8 cellular contexts compared by ENCODE assay signal in the genomic region with DNA sequence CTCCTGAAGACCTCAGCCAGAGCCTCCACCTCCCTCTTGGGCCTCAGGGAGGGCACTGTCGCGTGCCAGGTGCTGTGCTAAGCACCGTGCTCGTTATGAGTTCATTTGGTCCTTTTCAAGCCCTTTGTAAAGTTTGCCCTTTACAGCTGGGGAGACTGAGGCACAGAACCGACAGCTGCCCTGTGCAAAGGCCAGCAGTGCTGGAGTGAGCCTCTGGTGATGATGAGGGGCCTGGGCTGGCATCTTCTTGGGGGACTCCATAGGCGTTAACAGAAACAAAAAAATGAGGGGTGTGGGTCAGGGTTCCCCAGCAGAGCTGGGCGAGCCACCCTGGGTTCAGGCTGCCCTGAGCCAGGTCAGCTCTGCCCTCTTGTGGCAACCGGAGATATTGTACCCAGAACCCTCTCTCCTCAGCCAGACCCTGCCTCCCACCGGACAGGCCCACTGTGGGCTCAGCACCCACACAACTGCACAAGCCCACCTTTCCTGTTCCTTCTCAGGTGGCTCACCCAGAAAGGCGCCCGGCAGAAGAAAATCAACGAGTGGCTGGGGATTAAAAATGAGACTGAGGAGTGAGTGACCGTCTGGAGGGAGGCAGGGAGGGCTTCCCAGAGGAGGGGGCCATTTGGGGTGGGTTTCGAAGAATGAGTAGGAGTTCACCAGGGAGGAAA. TPM values are rescaled to one million over a fixed set of nuclear protein-coding genes. Genes with fewer than 3 reads are reported as not detected.
DNase-seq lines count a peak whose midpoint lies in the region; ATAC-seq, FAIRE-seq and TF ChIP-seq lines count a peak whose summit lies in the region.

No MANE protein-coding gene starts in this region.

- peak; percentile 89 for FAIRE-seq in K562 (lab: Jason Lieb, UNC)

- in situ Hi-C loops in K562 (cut with MboI): loop anchor here (10.0 kb wide), 1 partner anchor 163 kb away; a partner anchor contains a TSS

- TF ChIP-seq RAD21 in K562 (CRISPR knock-in tag; conservative IDR thresholded peaks at IDR 0.05 in 1 of 2, IDR thresholded peaks at IDR 0.05 in 1 of 2): peak; percentile 41 to 71

- no peak overlapping the region for H3K9ac ChIP-seq in K562 (ENCODE audit: insufficient read depth in 1 of 2, low read depth in 2 of 2, low read length in 2 of 2)

- H3K4me2 ChIP-seq in K562 (ENCODE audit: insufficient read depth, low read length): no peak overlapping the region

- H3K27me3 Mint-ChIP-seq in Caco-2 (ENCODE audit: insufficient read depth, unreplicated experiment) (no peaks in the 10 kb centered on the region), T-helper 17 cell (no peaks in the 10 kb centered on the region)

- no peak overlapping the region for H3K27ac ChIP-seq in K562 (ENCODE audit: extremely low read depth, low read depth, low read length)

- no peaks in the 10 kb centered on the region for H3K9me3 Mint-ChIP-seq in Caco-2 (ENCODE audit: unreplicated experiment)

- CTCF ChIA-PET in Caco-2 (lab: Charles Lee): interaction anchor here (0.6 to 2.1 kb wide), 8 partner anchors 13 to 161 kb away, joined by 3 to 25 read pairs (median 5); no protein-coding TSS in a partner anchor
- CTCF ChIA-PET in K562 (lab: Yijun Ruan, JAX; ENCODE audit: low intra/inter-chr PET ratio): interaction anchor here (0.6 to 2.2 kb wide), 5 partner anchors 11 to 161 kb away, joined by 3 to 13 read pairs (median 3); no protein-coding TSS in a partner anchor

- H3K4me3 ChIP-seq in Caco-2 (ENCODE audit: low read depth, low read length): no peak overlapping the region
- no peak overlapping the region for H3K4me3 ChIP-seq in K562

- H3K36me3 ChIP-seq in Caco-2 (ENCODE audit: control insufficient read depth, insufficient read depth, low read length): peaks cover 1% of the 10 kb centered on the region
- peaks cover 64% of the 10 kb centered on the region; the same call in 2 of the 3 replicates for H3K36me3 ChIP-seq in K562 (ENCODE audit: control insufficient read depth, insufficient read depth, low read length)

- no peak for TF ChIP-seq POLR2A in K562 (conservative IDR thresholded peaks at IDR 0.05)

- TF ChIP-seq CTCF in Caco-2 (IDR thresholded peaks at IDR 0.05; ENCODE audit: insufficient read depth in 1 of 2, low read depth in 1 of 2, low read length in 1 of 2, severe bottlenecking in 1 of 2, unreplicated experiment in 1 of 2) (peak; percentile 76 to 86), K562 (IDR thresholded peaks at IDR 0.05 in 2 of 3, conservative IDR thresholded peaks at IDR 0.05 in 1 of 3; ENCODE audit: insufficient read depth in 2 of 3, low read depth in 1 of 3, low read length in 3 of 3) (peak; percentile 84 to 87 (median 85))

- H3K4me1 Mint-ChIP-seq in Caco-2 (ENCODE audit: low read depth, unreplicated experiment): no peaks in the 10 kb centered on the region
- peaks cover 6% of the 10 kb centered on the region for H3K4me1 Mint-ChIP-seq in T-helper 17 cell

- no peak overlapping the region for H3K27ac Mint-ChIP-seq in Caco-2 (ENCODE audit: unreplicated experiment)
- H3K27ac Mint-ChIP-seq in T-helper 17 cell: no peak overlapping the region

- H2AFZ ChIP-seq in K562 (ENCODE audit: low read depth, low read length): no peak overlapping the region

- no peak for TF ChIP-seq EP300 in K562 (IDR thresholded peaks at IDR 0.05; ENCODE audit: low read length)

- no peaks in the 10 kb centered on the region for H3K9me1 ChIP-seq in K562 (ENCODE audit: control insufficient read depth, insufficient read depth, low read length)

- H3K9me3 ChIP-seq in Caco-2 (no peaks in the 10 kb centered on the region), T-helper 17 cell (ENCODE audit: control insufficient read depth, low read length, poor library complexity, severe bottlenecking) (no peaks in the 10 kb centered on the region), K562 (replicated peaks; ENCODE audit: control insufficient read depth, insufficient read depth, low read depth, low read length) (no peaks in the 10 kb centered on the region)

- H3K27me3 ChIP-seq in Caco-2 (replicated peaks; ENCODE audit: control insufficient read depth, insufficient read depth, low read length) (no peaks in the 10 kb centered on the region), K562 (ENCODE audit: control insufficient read depth in 2 of 2, insufficient read depth in 2 of 2, low read length in 2 of 2) (no peaks in the 10 kb centered on the region)

- ATAC-seq in HG02759 (IDR thresholded peaks at IDR 0.05; ENCODE audit: unreplicated experiment) (peak; percentile 32), T-helper 17 cell (peak; percentile 81), K562 (peak; percentile 94), GM21619 (IDR thresholded peaks at IDR 0.05; ENCODE audit: unreplicated experiment) (no peak)
- peak; percentile 74 for ATAC-seq in stimulated activated naive CD8-positive, alpha-beta T cell treated with anti-CD3 and anti-CD28 coated beads, Interleukin-15, Interleukin-2, amounts not matched to agents 100 U/mL and 50 U/mL, for 24 hours

- 64% methylated on average over 14 of the region's 14 CpGs for WGBS in K562 (ENCODE audit: insufficient coverage, low coverage, missing lambda C conversion rate)

- DNase-seq in Caco-2 (peak in 1 of 2 experiments; percentile 65), T-helper 17 cell (peak; percentile 33 to 49 (median 34)), K562 (ENCODE audit: extremely low read depth in 1 of 4, low spot score in 3 of 4) (peak; percentile 67 to 84 (median 80)), left kidney (ENCODE audit: low read depth, low spot score) (peak; percentile 47), GOT3 (lab: John Stamatoyannopoulos, UW) (no peak)
- DNase-seq in stimulated activated naive CD8-positive, alpha-beta T cell treated with anti-CD3 and anti-CD28 coated beads, Interleukin-15, Interleukin-2, amounts not matched to agents 100 U/mL and 50 U/mL, for 24 hours: peak; percentile 74

- 0 out of 2 replicates have a peak, but pooled peaks cover 4% of the 10 kb centered on the region for H4K20me1 ChIP-seq in K562 (replicated peaks; ENCODE audit: control insufficient read depth, insufficient read depth, low read length)

- H3K4me1 ChIP-seq in Caco-2 (no peaks in the 10 kb centered on the region), K562 (replicated peaks in 1 of 2; ENCODE audit: control insufficient read depth in 2 of 2, insufficient read depth in 2 of 2, low read length in 2 of 2) (peaks cover 4 to 13% of the 10 kb centered on the region in 2 experiments; a peak in 4 of 5 replicates)

- peaks cover 53% of the 10 kb centered on the region for H3K36me3 Mint-ChIP-seq in Caco-2 (ENCODE audit: insufficient read depth, unreplicated experiment)
- H3K36me3 Mint-ChIP-seq in T-helper 17 cell (ENCODE audit: low read depth): peaks cover 3% of the 10 kb centered on the region

- intact Hi-C loops in Caco-2 (cut with micrococcal nuclease; ENCODE audit: unreplicated experiment) (loop anchor here (1.0 kb wide), 1 partner anchor 55 kb away; no protein-coding TSS in a partner anchor), K562 (cut with micrococcal nuclease) (loop anchor here (1.0 to 10.0 kb wide), 2 partner anchors 55 to 163 kb away; a partner anchor contains a TSS)

- H3K4me3 Mint-ChIP-seq in Caco-2 (ENCODE audit: unreplicated experiment) (no peak overlapping the region), T-helper 17 cell (no peak overlapping the region)

- H3K79me2 ChIP-seq in K562 (ENCODE audit: control insufficient read depth, insufficient read depth, low read length): no peaks in the 10 kb centered on the region

- no TSS peak for BruUV-seq in Caco-2 (replicated peaks; lab: Mats Ljungman, UMichigan)
- no TSS peak for BruUV-seq in K562 (replicated peaks; lab: Mats Ljungman, UMichigan)

- POLR2A ChIA-PET in Caco-2 (lab: Charles Lee): no interaction called here
- POLR2A ChIA-PET in K562 (lab: Yijun Ruan, JAX): interaction anchor here (0.6 to 1.0 kb wide), 4 partner anchors 17 to 1556 kb away, joined by 3 to 5 read pairs (median 3); no protein-coding TSS in a partner anchor

RNA-seq across cellular contexts. Expression of a gene that starts 5.5 kb away (rescaled TPM):
- total RNA-seq in Caco-2 (2022) (38.3 and 39.6 TPM in 2 replicates), T-helper 17 cell (10 to 100 TPM; 10.1 to 25.8 TPM), K562 (2014; rRNA removed) (109 and 168 TPM in 2 replicates), K562 (2014; rRNA removed; fragmentation: Illumina TruSeq; extraction: Trizol) (56.6 and 63.7 TPM in 2 replicates), K562 (2015; rRNA removed; fragmentation: Illumina TruSeq; extraction: Trizol) (74.3 and 78.9 TPM in 2 replicates), K562 (2021) (103 and 119 TPM in 2 replicates)
- total RNA-seq in K562 (2011; cell fraction: chromatin; rRNA removed; ENCODE audit: low replicate concordance): 38.5 and 88.6 TPM in 2 replicates
- 187 and 195 TPM in 2 replicates for total RNA-seq in K562 (2011; cell fraction: nucleolus; rRNA removed)
- 104 and 132 TPM in 2 replicates for total RNA-seq in K562 (2011; cell fraction: nucleoplasm; rRNA removed)
- polyA plus RNA-seq in K562 (2011; rRNA removed) (68.3 and 111 TPM in 2 replicates), K562 (2014; fragmentation: Illumina TruSeq; extraction: Trizol) (108 and 148 TPM in 2 replicates), K562 (2014; fragmentation: Nextera tagmentation; extraction: Ambion mirVana) (100 to 1,000 TPM; 343 to 430 TPM), K562 (2014; rRNA removed) (129 and 166 TPM in 2 replicates)
- polyA plus RNA-seq in K562 (2011; cell fraction: cytosol; rRNA removed): 119 and 287 TPM in 2 replicates
- polyA plus RNA-seq in K562 (2011; cell fraction: nucleus; rRNA removed): 39.3 and 70.8 TPM in 2 replicates
- 58.1 and 113 TPM in 2 replicates for polyA plus RNA-seq in K562 (2012)
- polyA minus RNA-seq in K562 (2011; rRNA and poly(A)+ RNA removed): 52.6 and 94.8 TPM in 2 replicates
- polyA minus RNA-seq in K562 (2011; cell fraction: cytosol; rRNA and poly(A)+ RNA removed): 53.2 and 63.4 TPM in 2 replicates
- polyA minus RNA-seq in K562 (2011; cell fraction: nucleus; rRNA and poly(A)+ RNA removed): 10.0 and 11.3 TPM in 2 replicates

RNA-seq across cellular contexts. Expression of a gene that starts 15.1 kb away (rescaled TPM):
- total RNA-seq in Caco-2 (2022) (34.3 and 37.8 TPM in 2 replicates), T-helper 17 cell (1 to 10 TPM; 8.6 to 9.1 TPM), K562 (2014; rRNA removed) (10.8 and 15.3 TPM in 2 replicates), K562 (2014; rRNA removed; fragmentation: Illumina TruSeq; extraction: Trizol) (3.3 and 4.7 TPM in 2 replicates), K562 (2015; rRNA removed; fragmentation: Illumina TruSeq; extraction: Trizol) (6.6 and 6.8 TPM in 2 replicates), K562 (2021) (37.9 and 41.2 TPM in 2 replicates)
- total RNA-seq in K562 (2011; cell fraction: chromatin; rRNA removed; ENCODE audit: low replicate concordance): 17.4 and 45.8 TPM in 2 replicates
- total RNA-seq in K562 (2011; cell fraction: nucleolus; rRNA removed): 15.9 and 22.2 TPM in 2 replicates
- total RNA-seq in K562 (2011; cell fraction: nucleoplasm; rRNA removed): 10.8 and 13.3 TPM in 2 replicates
- polyA plus RNA-seq in K562 (2011; rRNA removed) (5.3 and 7.8 TPM in 2 replicates), K562 (2014; fragmentation: Illumina TruSeq; extraction: Trizol) (1.5 and 1.6 TPM in 2 replicates), K562 (2014; fragmentation: Nextera tagmentation; extraction: Ambion mirVana) (under 1 TPM; 0.39 to 0.65 TPM), K562 (2014; rRNA removed) (6.1 and 14.0 TPM in 2 replicates)
- 5.8 and 9.6 TPM in 2 replicates for polyA plus RNA-seq in K562 (2011; cell fraction: cytosol; rRNA removed)
- 15.7 and 21.7 TPM in 2 replicates for polyA plus RNA-seq in K562 (2011; cell fraction: nucleus; rRNA removed)
- polyA plus RNA-seq in K562 (2012): 16.2 and 18.1 TPM in 2 replicates
- polyA minus RNA-seq in K562 (2011; rRNA and poly(A)+ RNA removed): 4.9 and 5.2 TPM in 2 replicates
- 19.0 and 26.3 TPM in 2 replicates for polyA minus RNA-seq in K562 (2011; cell fraction: cytosol; rRNA and poly(A)+ RNA removed)
- polyA minus RNA-seq in K562 (2011; cell fraction: nucleus; rRNA and poly(A)+ RNA removed): 5.9 and 12.0 TPM in 2 replicates

RNA-seq across cellular contexts. Expression of a gene that starts 24.9 kb away (rescaled TPM):
- total RNA-seq in Caco-2 (2022) (14.1 and 16.6 TPM in 2 replicates), T-helper 17 cell (1 to 10 TPM; 3.8 TPM), K562 (2014; rRNA removed) (37.8 and 54.6 TPM in 2 replicates), K562 (2014; rRNA removed; fragmentation: Illumina TruSeq; extraction: Trizol) (11.7 and 21.1 TPM in 2 replicates), K562 (2015; rRNA removed; fragmentation: Illumina TruSeq; extraction: Trizol) (27.8 and 28.5 TPM in 2 replicates), K562 (2021) (31.7 and 33.8 TPM in 2 replicates)
- total RNA-seq in K562 (2011; cell fraction: chromatin; rRNA removed; ENCODE audit: low replicate concordance): 8.8 and 30.9 TPM in 2 replicates
- 42.9 and 46.5 TPM in 2 replicates for total RNA-seq in K562 (2011; cell fraction: nucleolus; rRNA removed)
- 23.2 and 24.7 TPM in 2 replicates for total RNA-seq in K562 (2011; cell fraction: nucleoplasm; rRNA removed)
- polyA plus RNA-seq in K562 (2011; rRNA removed) (28.4 and 49.3 TPM in 2 replicates), K562 (2014; fragmentation: Illumina TruSeq; extraction: Trizol) (60.2 and 60.9 TPM in 2 replicates), K562 (2014; fragmentation: Nextera tagmentation; extraction: Ambion mirVana) (10 to 100 TPM; 10.6 to 11.0 TPM), K562 (2014; rRNA removed) (60.0 and 67.1 TPM in 2 replicates)
- 61.2 and 112 TPM in 2 replicates for polyA plus RNA-seq in K562 (2011; cell fraction: cytosol; rRNA removed)
- polyA plus RNA-seq in K562 (2011; cell fraction: nucleus; rRNA removed): 20.0 and 27.3 TPM in 2 replicates
- 30.6 and 34.2 TPM in 2 replicates for polyA plus RNA-seq in K562 (2012)
- polyA minus RNA-seq in K562 (2011; rRNA and poly(A)+ RNA removed): 14.7 and 21.0 TPM in 2 replicates
- 13.2 and 21.0 TPM in 2 replicates for polyA minus RNA-seq in K562 (2011; cell fraction: cytosol; rRNA and poly(A)+ RNA removed)
- polyA minus RNA-seq in K562 (2011; cell fraction: nucleus; rRNA and poly(A)+ RNA removed): 10.2 and 11.6 TPM in 2 replicates

RNA-seq across cellular contexts. Expression of a gene that starts 35.7 kb away (rescaled TPM):
- total RNA-seq in Caco-2 (2022): 2.3 and 3.9 TPM in 2 replicates
- 10 to 100 TPM in 1 of 2 donors, 1 to 10 TPM in 1; 7.4 to 15.3 TPM for total RNA-seq in T-helper 17 cell
- total RNA-seq in K562 (2011; cell fraction: chromatin; rRNA removed; ENCODE audit: low replicate concordance): 10.4 and 16.2 TPM in 2 replicates
- total RNA-seq in K562 (2011; cell fraction: nucleolus; rRNA removed): 8.7 and 9.3 TPM in 2 replicates
- total RNA-seq in K562 (2011; cell fraction: nucleoplasm; rRNA removed): 7.6 and 8.3 TPM in 2 replicates
- 0.86 and 2.5 TPM in 2 replicates for total RNA-seq in K562 (2014; rRNA removed)
- 0.26 and 0.69 TPM in 2 replicates for total RNA-seq in K562 (2014; rRNA removed; fragmentation: Illumina TruSeq; extraction: Trizol)
- 1.6 and 1.7 TPM in 2 replicates for total RNA-seq in K562 (2015; rRNA removed; fragmentation: Illumina TruSeq; extraction: Trizol)
- 3.7 and 5.1 TPM in 2 replicates for total RNA-seq in K562 (2021)
- 0.84 and 2.9 TPM in 2 replicates for polyA plus RNA-seq in K562 (2011; rRNA removed)
- polyA plus RNA-seq in K562 (2011; cell fraction: cytosol; rRNA removed): 1.7 and 3.2 TPM in 2 replicates
- polyA plus RNA-seq in K562 (2011; cell fraction: nucleus; rRNA removed): 4.7 and 6.5 TPM in 2 replicates
- polyA plus RNA-seq in K562 (2012): 1.5 and 2.0 TPM in 2 replicates
- polyA plus RNA-seq in K562 (2014; fragmentation: Illumina TruSeq; extraction: Trizol): 1.9 and 2.8 TPM in 2 replicates
- under 1 TPM in 1 of 2 experiments, not detected in 1; 0.17 TPM for polyA plus RNA-seq in K562 (2014; fragmentation: Nextera tagmentation; extraction: Ambion mirVana)
- 0.94 and 1.00 TPM in 2 replicates for polyA plus RNA-seq in K562 (2014; rRNA removed)
- polyA minus RNA-seq in K562 (2011; rRNA and poly(A)+ RNA removed): 6.4 and 9.5 TPM in 2 replicates
- 5.4 and 7.2 TPM in 2 replicates for polyA minus RNA-seq in K562 (2011; cell fraction: cytosol; rRNA and poly(A)+ RNA removed)
- polyA minus RNA-seq in K562 (2011; cell fraction: nucleus; rRNA and poly(A)+ RNA removed): 3.9 and 8.4 TPM in 2 replicates

RNA-seq across cellular contexts. Expression of a gene that starts 58.1 kb away (rescaled TPM):
- 0.36 and 0.46 TPM in 2 replicates for total RNA-seq in Caco-2 (2022)
- total RNA-seq in T-helper 17 cell: under 1 TPM in 1 of 2 donors, not detected in 1; 0.31 TPM
- total RNA-seq in K562 (2011; cell fraction: chromatin; rRNA removed; ENCODE audit: low replicate concordance): 1.9 and 5.1 TPM in 2 replicates
- total RNA-seq in K562 (2011; cell fraction: nucleolus; rRNA removed): 2.2 and 3.0 TPM in 2 replicates
- 1.3 and 1.6 TPM in 2 replicates for total RNA-seq in K562 (2011; cell fraction: nucleoplasm; rRNA removed)
- total RNA-seq in K562 (2014; rRNA removed): 0.16 and 0.91 TPM in 2 replicates
- total RNA-seq in K562 (2014; rRNA removed; fragmentation: Illumina TruSeq; extraction: Trizol): 0.11 and 0.29 TPM in 2 replicates
- not detected in 2 replicates for total RNA-seq in K562 (2015; rRNA removed; fragmentation: Illumina TruSeq; extraction: Trizol)
- total RNA-seq in K562 (2021): 0.29 and 0.45 TPM in 2 replicates
- polyA plus RNA-seq in K562 (2011; rRNA removed): 0.60 and 0.81 TPM in 2 replicates
- 0.83 and 0.88 TPM in 2 replicates for polyA plus RNA-seq in K562 (2011; cell fraction: cytosol; rRNA removed)
- polyA plus RNA-seq in K562 (2011; cell fraction: nucleus; rRNA removed): 4.1 and 6.8 TPM in 2 replicates
- 0.17 and 0.22 TPM in 2 replicates for polyA plus RNA-seq in K562 (2012)
- 0.06 and 0.24 TPM in 2 replicates for polyA plus RNA-seq in K562 (2014; fragmentation: Illumina TruSeq; extraction: Trizol)
- polyA plus RNA-seq in K562 (2014; fragmentation: Nextera tagmentation; extraction: Ambion mirVana): under 1 TPM; 0.04 to 0.08 TPM
- polyA plus RNA-seq in K562 (2014; rRNA removed): 0.81 and 0.89 TPM in 2 replicates
- polyA minus RNA-seq in K562 (2011; rRNA and poly(A)+ RNA removed): 0.18 TPM in 1 of 2 replicates, not detected in the other
- 0.86 TPM in 1 of 2 replicates, not detected in the other for polyA minus RNA-seq in K562 (2011; cell fraction: cytosol; rRNA and poly(A)+ RNA removed)
- polyA minus RNA-seq in K562 (2011; cell fraction: nucleus; rRNA and poly(A)+ RNA removed): 1.1 and 1.8 TPM in 2 replicates
